8 cellular contexts compared by ENCODE assay signal in the genomic region with DNA sequence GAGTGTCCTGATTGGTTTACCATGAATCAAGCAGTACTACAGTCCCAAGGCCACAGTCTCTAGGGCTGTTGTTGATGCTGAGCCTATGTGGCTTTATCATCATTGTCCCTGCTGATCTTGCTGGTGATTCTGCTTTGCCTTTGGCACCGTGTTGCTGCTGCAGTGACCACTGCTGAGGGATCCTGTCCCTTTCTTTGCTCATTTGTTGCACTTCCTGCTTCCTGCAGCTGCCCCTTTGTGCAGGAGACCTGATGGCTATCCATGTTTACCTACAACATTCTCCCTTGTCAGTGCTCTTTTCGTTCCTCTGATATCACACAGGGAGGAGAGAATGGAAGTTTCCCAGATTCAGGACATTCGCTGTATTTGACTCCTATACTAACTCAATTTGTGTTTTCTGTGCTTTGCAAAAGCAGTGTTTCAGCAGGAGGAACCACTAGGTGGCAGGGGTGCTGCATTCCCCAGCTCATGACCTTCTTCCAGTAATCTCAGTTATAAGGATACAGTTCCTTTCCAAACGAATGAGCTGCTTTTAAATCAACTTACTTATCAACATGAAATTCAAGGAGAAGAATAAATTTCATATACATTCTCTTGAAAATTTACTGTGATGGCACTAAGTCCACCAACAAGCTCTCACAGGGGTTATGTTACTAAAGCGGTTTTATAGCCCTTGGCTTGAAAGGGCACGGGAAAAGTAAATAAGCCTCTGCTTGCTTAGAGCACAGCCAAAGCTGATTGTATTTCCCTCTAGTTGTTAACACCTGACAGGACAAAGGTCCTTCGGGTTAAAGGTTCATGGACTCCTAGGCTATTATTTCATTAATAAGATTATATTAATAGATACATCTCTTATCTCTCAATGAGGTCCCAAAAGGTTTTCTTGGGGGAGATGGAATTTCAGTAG.
DNase-seq lines count a peak whose midpoint lies in the region; ATAC-seq and TF ChIP-seq lines count a peak whose summit lies in the region.

No MANE protein-coding gene starts in this region.

- no peak for ATAC-seq in HG03571 (IDR thresholded peaks at IDR 0.05; ENCODE audit: unreplicated experiment)

- no peak overlapping the region for H3K27ac ChIP-seq in caudate nucleus (ENCODE audit: low read depth, low read length)

- DNase-seq in C1 segment of cervical spinal cord (lab: John Stamatoyannopoulos, UW): peak in 10 of 14 donors; percentile 2 to 47 (median 27)
- peak; percentile 51 for DNase-seq in GM20000 (ENCODE audit: low spot score)
- peak; percentile 10 to 70 (median 44) for DNase-seq in NCI-H1417 (lab: John Stamatoyannopoulos, UW)
- DNase-seq in UCSD-AML1 (lab: John Stamatoyannopoulos, UW; ENCODE audit: unreplicated experiment): peak; percentile 51
- peak in 51 of 61 donors; percentile 3 to 90 (median 35) for DNase-seq in caudate nucleus (lab: John Stamatoyannopoulos, UW)
- peak; percentile 85 for DNase-seq in islet precursor cell
- peak; percentile 11 to 28 for DNase-seq in stimulated activated CD4-positive, alpha-beta T cell treated with anti-CD3 and anti-CD28 coated beads, Interleukin-15, amount 100 ng/mL, for 1 hour (ENCODE audit: low read depth in 1 of 2, low spot score in 1 of 2)

- peak; percentile 71 for TF ChIP-seq CTCF in GM20000 (IDR thresholded peaks at IDR 0.05; ENCODE audit: extremely low read depth, missing control alignments)

Comparison
In these comparisons a context has a peak if more than half of its experiments do, and no peak if none do; other contexts are left out.
1. DNase-seq: peak in every context shown above with its lines; median percentile 85 in islet precursor cell; 51 in GM20000; 51 in UCSD-AML1; 44 in NCI-H1417; 35 in caudate nucleus; 27 in C1 segment of cervical spinal cord; 20 in stimulated activated CD4-positive, alpha-beta T cell treated with anti-CD3 and anti-CD28 coated beads, Interleukin-15, amount 100 ng/mL, for 1 hour.